Comparison of ENCODE assay signal across 1 cellular context in the genomic region with DNA sequence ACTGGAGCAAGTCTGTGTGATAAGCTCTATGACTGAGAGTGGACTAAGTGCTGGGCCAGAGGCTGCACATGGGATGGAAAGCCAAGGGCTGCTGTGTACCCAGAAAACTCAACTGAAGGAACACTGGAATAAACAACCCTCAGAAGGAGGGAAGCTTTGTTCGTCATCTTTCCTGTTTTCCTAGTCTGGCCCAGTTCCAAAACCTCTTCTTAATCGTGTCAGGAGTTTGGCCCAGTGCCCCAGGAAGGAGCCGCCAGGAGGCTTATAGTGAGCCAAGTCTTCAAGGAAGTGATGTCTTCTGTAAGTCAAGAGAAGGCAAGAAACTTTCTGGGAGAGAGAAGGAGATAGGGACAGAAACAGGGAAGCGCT.
TF ChIP-seq lines count a peak whose summit lies in the region.

No MANE protein-coding gene starts in this region.

TF ChIP-seq in K562, 482 proteins besides CTCF, POLR2A, EP300 and RAD21 (continued from another document):
- TF ChIP-seq, protein P1, sequence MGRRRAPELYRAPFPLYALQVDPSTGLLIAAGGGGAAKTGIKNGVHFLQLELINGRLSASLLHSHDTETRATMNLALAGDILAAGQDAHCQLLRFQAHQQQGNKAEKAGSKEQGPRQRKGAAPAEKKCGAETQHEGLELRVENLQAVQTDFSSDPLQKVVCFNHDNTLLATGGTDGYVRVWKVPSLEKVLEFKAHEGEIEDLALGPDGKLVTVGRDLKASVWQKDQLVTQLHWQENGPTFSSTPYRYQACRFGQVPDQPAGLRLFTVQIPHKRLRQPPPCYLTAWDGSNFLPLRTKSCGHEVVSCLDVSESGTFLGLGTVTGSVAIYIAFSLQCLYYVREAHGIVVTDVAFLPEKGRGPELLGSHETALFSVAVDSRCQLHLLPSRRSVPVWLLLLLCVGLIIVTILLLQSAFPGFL (CRISPR knock-in tag; IDR thresholded peaks at IDR 0.05) = no peak
- TF ChIP-seq CEBPB (tag; IDR thresholded peaks at IDR 0.05) (no peak), ZNF445 (CRISPR knock-in tag; IDR thresholded peaks at IDR 0.05; ENCODE audit: low read depth) (no peak), SIN3A (IDR thresholded peaks at IDR 0.05; ENCODE audit: borderline replicate concordance in 2 of 2, control insufficient read depth in 1 of 2, low read depth in 2 of 2, low read length in 2 of 2) (no peak), TRIM24 (IDR thresholded peaks at IDR 0.05) (no peak), EWSR1 (IDR thresholded peaks at IDR 0.05; ENCODE audit: borderline replicate concordance, low read depth, partially characterized antibody) (no peak), BRF1 (IDR thresholded peaks at IDR 0.05; ENCODE audit: borderline replicate concordance, extremely low read depth, insufficient read length) (no peak), ADNP (tag; IDR thresholded peaks at IDR 0.05) (0 out of 2 replicates have a peak, but pooled peaks have one; percentile 33)
- TF ChIP-seq, protein P2, sequence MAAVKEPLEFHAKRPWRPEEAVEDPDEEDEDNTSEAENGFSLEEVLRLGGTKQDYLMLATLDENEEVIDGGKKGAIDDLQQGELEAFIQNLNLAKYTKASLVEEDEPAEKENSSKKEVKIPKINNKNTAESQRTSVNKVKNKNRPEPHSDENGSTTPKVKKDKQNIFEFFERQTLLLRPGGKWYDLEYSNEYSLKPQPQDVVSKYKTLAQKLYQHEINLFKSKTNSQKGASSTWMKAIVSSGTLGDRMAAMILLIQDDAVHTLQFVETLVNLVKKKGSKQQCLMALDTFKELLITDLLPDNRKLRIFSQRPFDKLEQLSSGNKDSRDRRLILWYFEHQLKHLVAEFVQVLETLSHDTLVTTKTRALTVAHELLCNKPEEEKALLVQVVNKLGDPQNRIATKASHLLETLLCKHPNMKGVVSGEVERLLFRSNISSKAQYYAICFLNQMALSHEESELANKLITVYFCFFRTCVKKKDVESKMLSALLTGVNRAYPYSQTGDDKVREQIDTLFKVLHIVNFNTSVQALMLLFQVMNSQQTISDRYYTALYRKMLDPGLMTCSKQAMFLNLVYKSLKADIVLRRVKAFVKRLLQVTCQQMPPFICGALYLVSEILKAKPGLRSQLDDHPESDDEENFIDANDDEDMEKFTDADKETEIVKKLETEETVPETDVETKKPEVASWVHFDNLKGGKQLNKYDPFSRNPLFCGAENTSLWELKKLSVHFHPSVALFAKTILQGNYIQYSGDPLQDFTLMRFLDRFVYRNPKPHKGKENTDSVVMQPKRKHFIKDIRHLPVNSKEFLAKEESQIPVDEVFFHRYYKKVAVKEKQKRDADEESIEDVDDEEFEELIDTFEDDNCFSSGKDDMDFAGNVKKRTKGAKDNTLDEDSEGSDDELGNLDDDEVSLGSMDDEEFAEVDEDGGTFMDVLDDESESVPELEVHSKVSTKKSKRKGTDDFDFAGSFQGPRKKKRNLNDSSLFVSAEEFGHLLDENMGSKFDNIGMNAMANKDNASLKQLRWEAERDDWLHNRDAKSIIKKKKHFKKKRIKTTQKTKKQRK (IDR thresholded peaks at IDR 0.05; ENCODE audit: borderline replicate concordance, low read depth, low read length) = no peak
